12 cellular contexts compared by ENCODE assay signal in genomic region chr20:33352258-33353012, GRCh38.
"Had no signal": no experiment of that assay in that cellular context is flagged by ENCODE, and none has a peak within 500 bp of the region (broad histone marks: within the 10 kb centered on the region; RNA-seq: fewer than 3 reads in every experiment).

No MANE protein-coding gene starts in this region.

- H3K9me3 ChIP-seq: adrenal gland, colonic mucosa, pancreas, tibial artery had no signal

- H3K9me3 Mint-ChIP-seq: activated T-cell treated with anti-CD3 and anti-CD28 coated beads, Interleukin-2, amount 50 U/mL, for 4 hours; T-helper 1 cell treated with Interleukin-12 subunit alpha and Interleukin-12 subunit beta and Interleukin-4 antibody, amounts not matched to agents 30 μg/mL and 1 μg/mL, for 36 hours had no signal

- H3K4me3 ChIP-seq: adrenal gland, colonic mucosa, pancreas, tibial artery had no signal

- H3K4me3 Mint-ChIP-seq: activated CD8-positive, alpha-beta memory T cell treated with anti-CD3 and anti-CD28 coated beads, Interleukin-2, amount 10 ng/mL, durations not matched to agents 7 days and 5 days; activated T-cell treated with anti-CD3 and anti-CD28 coated beads, Interleukin-2, amount 50 U/mL, for 4 hours; T-helper 1 cell treated with Interleukin-12 subunit alpha and Interleukin-12 subunit beta and Interleukin-4 antibody, amounts not matched to agents 30 μg/mL and 1 μg/mL, for 36 hours had no signal

- H3K36me3 ChIP-seq: colonic mucosa had no signal

- ATAC-seq: activated CD8-positive, alpha-beta memory T cell treated with anti-CD3 and anti-CD28 coated beads, Interleukin-2, amount 10 ng/mL, durations not matched to agents 7 days and 5 days; activated T-cell treated with anti-CD3 and anti-CD28 coated beads, Interleukin-2, amount 50 U/mL, for 4 hours; pancreas had no signal

- H3K4me1 Mint-ChIP-seq: activated CD8-positive, alpha-beta memory T cell treated with anti-CD3 and anti-CD28 coated beads, Interleukin-2, amount 10 ng/mL, durations not matched to agents 7 days and 5 days had no signal

- H3K4me1 ChIP-seq: adrenal gland, colonic mucosa, pancreas, tibial artery had no signal

- H3K27me3 ChIP-seq: adrenal gland, colonic mucosa, pancreas, tibial artery had no signal

- H3K27ac ChIP-seq: adrenal gland, colonic mucosa, pancreas, tibial artery had no signal

- DNase-seq: activated CD4-positive, alpha-beta T cell treated with anti-CD3 and anti-CD28 coated beads, Interleukin-2, amount 50 U/mL, for 4 hours; activated CD8-positive, alpha-beta memory T cell treated with anti-CD3 and anti-CD28 coated beads, Interleukin-2, amount 10 ng/mL, durations not matched to agents 7 days and 5 days; activated naive CD4-positive, alpha-beta T cell treated with Interleukin-2 at 50 U/mL for 16 hours; activated T-cell treated with anti-CD3 and anti-CD28 coated beads, Interleukin-2, amount 50 U/mL, for 4 hours; adrenal gland; colonic mucosa; effector CD4-positive, alpha-beta T cell; foreskin melanocyte; midbrain; pancreas; tibial artery had no signal

- H3K27ac Mint-ChIP-seq: activated CD8-positive, alpha-beta memory T cell treated with anti-CD3 and anti-CD28 coated beads, Interleukin-2, amount 10 ng/mL, durations not matched to agents 7 days and 5 days; T-helper 1 cell treated with Interleukin-12 subunit alpha and Interleukin-12 subunit beta and Interleukin-4 antibody, amounts not matched to agents 30 μg/mL and 1 μg/mL, for 36 hours had no signal

- H3K27me3 Mint-ChIP-seq: activated CD8-positive, alpha-beta memory T cell treated with anti-CD3 and anti-CD28 coated beads, Interleukin-2, amount 10 ng/mL, durations not matched to agents 7 days and 5 days had no signal
